In genomic region chr10:127292888-127293287, GRCh38 we compare ENCODE assay signal across 13 cellular contexts.
"Had no signal": no experiment of that assay in that cellular context is flagged by ENCODE, and none has a peak within 500 bp of the region (broad histone marks: within the 10 kb centered on the region; RNA-seq: fewer than 3 reads in every experiment).

No MANE protein-coding gene starts in this region.

- H3K27ac Mint-ChIP-seq: activated B cell treated with CpG ODN at 0.5 μM for 24 hours; activated naive CD8-positive, alpha-beta T cell treated with anti-CD3 and anti-CD28 coated beads, Interleukin-2, amount 50 U/mL, for 24 hours; stimulated activated naive B cell treated with anti-CD40 and anti-IgM and Interleukin-4, amounts not matched to agents 10 μg/mL and 1 μg/mL and 100 μg/mL, for 72 hours had no signal

- H3K4me1 Mint-ChIP-seq: activated B cell treated with CpG ODN at 0.5 μM for 24 hours; stimulated activated naive B cell treated with anti-CD40 and anti-IgM and Interleukin-4, amounts not matched to agents 10 μg/mL and 1 μg/mL and 100 μg/mL, for 72 hours had no signal

- DNase-seq: activated B cell treated with CpG ODN at 0.5 μM for 24 hours; activated CD4-positive, alpha-beta T cell treated with anti-CD3 and anti-CD28 coated beads for 4 hours; activated CD8-positive, alpha-beta memory T cell treated with anti-CD3 and anti-CD28 coated beads, Interleukin-2, amount 50 U/mL, for 4 hours; activated gamma-delta T cell; activated naive CD8-positive, alpha-beta T cell treated with anti-CD3 and anti-CD28 coated beads, Interleukin-2, amount 50 U/mL, for 24 hours; activated T-cell treated with anti-CD3 and anti-CD28 coated beads, Interleukin-2, amount 50 U/mL, for 4 hours; anterior cingulate cortex; caudate nucleus; gastrocnemius medialis; left ventricle myocardium superior; stimulated activated naive B cell treated with anti-CD40 and anti-IgM and Interleukin-4, amounts not matched to agents 10 μg/mL and 1 μg/mL and 100 μg/mL, for 72 hours; upper lobe of right lung had no signal

- H3K36me3 Mint-ChIP-seq: stimulated activated naive B cell treated with anti-CD40 and anti-IgM and Interleukin-4, amounts not matched to agents 10 μg/mL and 1 μg/mL and 100 μg/mL, for 72 hours had no signal

- H3K9me3 ChIP-seq: gastrocnemius medialis had no signal

- H3K27me3 Mint-ChIP-seq: activated B cell treated with CpG ODN at 0.5 μM for 24 hours; brain; stimulated activated naive B cell treated with anti-CD40 and anti-IgM and Interleukin-4, amounts not matched to agents 10 μg/mL and 1 μg/mL and 100 μg/mL, for 72 hours had no signal

- H3K4me3 Mint-ChIP-seq: activated B cell treated with CpG ODN at 0.5 μM for 24 hours; activated naive CD8-positive, alpha-beta T cell treated with anti-CD3 and anti-CD28 coated beads, Interleukin-2, amount 50 U/mL, for 24 hours; activated T-cell treated with anti-CD3 and anti-CD28 coated beads, Interleukin-2, amount 50 U/mL, for 4 hours; brain; stimulated activated naive B cell treated with anti-CD40 and anti-IgM and Interleukin-4, amounts not matched to agents 10 μg/mL and 1 μg/mL and 100 μg/mL, for 72 hours had no signal

- ATAC-seq: gastrocnemius medialis; left ventricle myocardium superior; stimulated activated naive B cell treated with anti-CD40 and anti-IgM and Interleukin-4, amounts not matched to agents 10 μg/mL and 1 μg/mL and 100 μg/mL, for 72 hours had no signal

- H3K9me3 Mint-ChIP-seq: stimulated activated naive B cell treated with anti-CD40 and anti-IgM and Interleukin-4, amounts not matched to agents 10 μg/mL and 1 μg/mL and 100 μg/mL, for 72 hours had no signal
